In genomic region chr1:21153336-21153735, GRCh38 we compare ENCODE assay signal across 16 cellular contexts. TPM values are rescaled to one million over a fixed set of nuclear protein-coding genes. Genes with fewer than 3 reads are reported as not detected.
DNase-seq lines count a peak whose midpoint lies in the region; ATAC-seq and TF ChIP-seq lines count a peak whose summit lies in the region.
"Had no signal": no experiment of that assay in that cellular context is flagged by ENCODE, and none has a peak within 500 bp of the region (broad histone marks: within the 10 kb centered on the region; RNA-seq: fewer than 3 reads in every experiment).

No MANE protein-coding gene starts in this region.

- TF ChIP-seq CTCF in GM23338 (conservative IDR thresholded peaks at IDR 0.05; ENCODE audit: low read depth in 2 of 2): no peak
- no peak for TF ChIP-seq CTCF in osteoblast (IDR thresholded peaks at IDR 0.05; ENCODE audit: extremely low read depth, low read depth, low read length)

- peaks cover 14% of the 10 kb centered on the region for H3K36me3 Mint-ChIP-seq in GM23338 (ENCODE audit: low read depth)
- peaks cover 16% of the 10 kb centered on the region for H3K36me3 Mint-ChIP-seq in activated CD4-positive, alpha-beta memory T cell treated with anti-CD3 and anti-CD28 coated beads for 36 hours

- H3K27ac Mint-ChIP-seq in GM23338: no peak overlapping the region
- H3K27ac Mint-ChIP-seq in activated CD4-positive, alpha-beta memory T cell treated with anti-CD3 and anti-CD28 coated beads for 36 hours: no peak overlapping the region

- H3K79me2 ChIP-seq in GM23338 (replicated peaks; ENCODE audit: insufficient read depth) (peaks cover 100% of the 10 kb centered on the region), osteoblast (ENCODE audit: insufficient read depth, low read length) (peaks cover 71% of the 10 kb centered on the region)

- no peak for DNase-seq in GM23338 (ENCODE audit: low spot score)
- DNase-seq in SK-N-MC (ENCODE audit: low read depth, low spot score): no peak
- no peak for DNase-seq in left lobe of liver (ENCODE audit: low spot score)
- no peak for DNase-seq in osteoblast (ENCODE audit: insufficient read length, low spot score, missing footprints)
- no peak for DNase-seq in KG1 (lab: John Stamatoyannopoulos, UW)
- DNase-seq in activated effector memory CD4-positive, alpha-beta T cell treated with anti-CD3 and anti-CD28 coated beads, Interleukin-2, amount 50 U/mL, for 16 hours: no peak
- DNase-seq in activated CD4-positive, alpha-beta memory T cell treated with anti-CD3 and anti-CD28 coated beads for 36 hours: no peak
- DNase-seq: ACHN; CD4-positive, CD25-positive, alpha-beta regulatory T cell; DMS53; H7; NCI-H1436 treated with DMSO at 0.1 percent for 48 hours; NCI-H2081 treated with DMSO at 0.1 percent for 48 hours; NCI-H2227 treated with DMSO at 0.1 percent for 48 hours; NCI-H526 had no signal

- no peaks in the 10 kb centered on the region for H3K9me3 Mint-ChIP-seq in GM23338
- H3K9me3 Mint-ChIP-seq in activated CD4-positive, alpha-beta memory T cell treated with anti-CD3 and anti-CD28 coated beads for 36 hours: no peaks in the 10 kb centered on the region
- H3K9me3 Mint-ChIP-seq: CD4-positive, CD25-positive, alpha-beta regulatory T cell had no signal

- ATAC-seq in GM23338 (no peak), left lobe of liver (peak; percentile 28), GM18498 (IDR thresholded peaks at IDR 0.05; ENCODE audit: unreplicated experiment) (no peak)

- CTCF ChIA-PET in activated CD4-positive, alpha-beta memory T cell treated with anti-CD3 and anti-CD28 coated beads for 36 hours (lab: Charles Lee): no interaction called here

- H3K27me3 Mint-ChIP-seq in GM23338 (ENCODE audit: insufficient read depth, low read depth, poor library complexity): peaks cover 6% of the 10 kb centered on the region
- H3K27me3 Mint-ChIP-seq in activated CD4-positive, alpha-beta memory T cell treated with anti-CD3 and anti-CD28 coated beads for 36 hours: no peaks in the 10 kb centered on the region
- H3K27me3 Mint-ChIP-seq: CD4-positive, CD25-positive, alpha-beta regulatory T cell had no signal

- H2AFZ ChIP-seq in GM23338 (no peak overlapping the region), osteoblast (ENCODE audit: low read length) (no peak overlapping the region)

- peaks cover 6% of the 10 kb centered on the region for H3K4me1 Mint-ChIP-seq in GM23338
- peaks cover 4% of the 10 kb centered on the region for H3K4me1 Mint-ChIP-seq in activated CD4-positive, alpha-beta memory T cell treated with anti-CD3 and anti-CD28 coated beads for 36 hours (ENCODE audit: low read depth)

- POLR2A ChIA-PET in activated CD4-positive, alpha-beta memory T cell treated with anti-CD3 and anti-CD28 coated beads for 36 hours (lab: Charles Lee): no interaction called here

- H3F3A ChIP-seq in GM23338 (replicated peaks; ENCODE audit: low read depth): no peaks in the 10 kb centered on the region

- no peak overlapping the region for H3K9ac ChIP-seq in SK-N-MC (ENCODE audit: insufficient read length)

- peak overlapping the region; percentile 58; the same call in 1 of the 2 replicates for H3K27ac ChIP-seq in GM23338 (ENCODE audit: low read depth)
- peak overlapping the region; percentile 63; the same call in 1 of the 2 replicates for H3K27ac ChIP-seq in SK-N-MC
- peak overlapping the region; percentile 34 for H3K27ac ChIP-seq in osteoblast (ENCODE audit: low read depth, low read length)

- H4K20me1 ChIP-seq in GM23338 (replicated peaks; ENCODE audit: insufficient read depth) (peaks cover 32% of the 10 kb centered on the region), osteoblast (ENCODE audit: insufficient read depth, low read length) (peaks cover 11% of the 10 kb centered on the region)

- H3K4me1 ChIP-seq in GM23338 (ENCODE audit: insufficient read depth) (no peaks in the 10 kb centered on the region), osteoblast (ENCODE audit: insufficient read depth, low read length) (peaks cover 31% of the 10 kb centered on the region)

- H3K27me3 ChIP-seq in GM23338 (ENCODE audit: insufficient read depth) (no peaks in the 10 kb centered on the region), osteoblast (ENCODE audit: insufficient read depth, low read length) (no peaks in the 10 kb centered on the region)

- H3K9me2 ChIP-seq in GM23338 (ENCODE audit: insufficient read depth): no peaks in the 10 kb centered on the region

- no peak overlapping the region for H3K4me2 ChIP-seq in GM23338
- no peak overlapping the region for H3K4me2 ChIP-seq in osteoblast (ENCODE audit: insufficient read depth, low read length)

- peaks cover 3% of the 10 kb centered on the region; the same call in 1 of the 2 replicates for H3K36me3 ChIP-seq in GM23338 (ENCODE audit: insufficient read depth)
- H3K36me3 ChIP-seq in SK-N-MC (ENCODE audit: insufficient read depth, low read length): peaks cover 16% of the 10 kb centered on the region
- H3K36me3 ChIP-seq in osteoblast (ENCODE audit: insufficient read depth, low read length): peaks cover 8% of the 10 kb centered on the region

- H3K9me3 ChIP-seq in SK-N-MC (ENCODE audit: low read depth, low read length) (no peaks in the 10 kb centered on the region), osteoblast (ENCODE audit: low read depth, low read length) (no peaks in the 10 kb centered on the region)

- no peak overlapping the region for H3K4me3 ChIP-seq in GM23338
- H3K4me3 ChIP-seq in SK-N-MC: no peak overlapping the region
- no peak overlapping the region for H3K4me3 ChIP-seq in osteoblast (ENCODE audit: insufficient read depth, low read length)

- no peak overlapping the region for H3K4me3 Mint-ChIP-seq in GM23338
- no peak overlapping the region for H3K4me3 Mint-ChIP-seq in activated CD4-positive, alpha-beta memory T cell treated with anti-CD3 and anti-CD28 coated beads for 36 hours

- intact Hi-C loops in activated CD4-positive, alpha-beta memory T cell treated with anti-CD3 and anti-CD28 coated beads for 36 hours (cut with micrococcal nuclease): no loop called here

TF ChIP-seq in GM23338, 12 proteins besides CTCF, POLR2A, EP300 and RAD21:
- TF ChIP-seq ZNF114 (CRISPR knock-in tag; IDR thresholded peaks at IDR 0.05) (no peak), EZH2phosphoT487 (IDR thresholded peaks at IDR 0.05; ENCODE audit: unreplicated experiment) (no peak), STAT1 (IDR thresholded peaks at IDR 0.05; ENCODE audit: unreplicated experiment) (no peak)

RNA-seq across cellular contexts. Expression of gene EIF4G3, which starts 23.4 kb away (rescaled TPM):
- total RNA-seq in GM23338 (2014; rRNA removed; shearing (Covaris generic)): 63.4 and 68.1 TPM in 2 replicates
- polyA plus RNA-seq in GM23338 (2016; fragmentation: Nextera tagmentation; extraction: Ambion mirVana): 36.5 and 37.9 TPM in 2 replicates
- total RNA-seq in left lobe of liver (17.1 TPM), osteoblast (53.0 and 55.0 TPM in 2 replicates)
- total RNA-seq in activated CD4-positive, alpha-beta memory T cell treated with anti-CD3 and anti-CD28 coated beads for 36 hours: 10 to 100 TPM; 39.9 to 42.7 TPM
